In genomic region chr1:65372557-65372956, GRCh38 we compare ENCODE assay signal across 1 cellular context.
A peak's percentile ranks its signal among the peaks of the same experiment; 100 is the strongest.
TF ChIP-seq lines count a peak whose summit lies in the region.

No MANE protein-coding gene starts in this region.

TF ChIP-seq in K562, 482 proteins besides CTCF, POLR2A, EP300 and RAD21 (continued from another document and continues in another):
- TF ChIP-seq, protein P1, sequence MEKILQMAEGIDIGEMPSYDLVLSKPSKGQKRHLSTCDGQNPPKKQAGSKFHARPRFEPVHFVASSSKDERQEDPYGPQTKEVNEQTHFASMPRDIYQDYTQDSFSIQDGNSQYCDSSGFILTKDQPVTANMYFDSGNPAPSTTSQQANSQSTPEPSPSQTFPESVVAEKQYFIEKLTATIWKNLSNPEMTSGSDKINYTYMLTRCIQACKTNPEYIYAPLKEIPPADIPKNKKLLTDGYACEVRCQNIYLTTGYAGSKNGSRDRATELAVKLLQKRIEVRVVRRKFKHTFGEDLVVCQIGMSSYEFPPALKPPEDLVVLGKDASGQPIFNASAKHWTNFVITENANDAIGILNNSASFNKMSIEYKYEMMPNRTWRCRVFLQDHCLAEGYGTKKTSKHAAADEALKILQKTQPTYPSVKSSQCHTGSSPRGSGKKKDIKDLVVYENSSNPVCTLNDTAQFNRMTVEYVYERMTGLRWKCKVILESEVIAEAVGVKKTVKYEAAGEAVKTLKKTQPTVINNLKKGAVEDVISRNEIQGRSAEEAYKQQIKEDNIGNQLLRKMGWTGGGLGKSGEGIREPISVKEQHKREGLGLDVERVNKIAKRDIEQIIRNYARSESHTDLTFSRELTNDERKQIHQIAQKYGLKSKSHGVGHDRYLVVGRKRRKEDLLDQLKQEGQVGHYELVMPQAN (IDR thresholded peaks at IDR 0.05; ENCODE audit: borderline replicate concordance): no peak
- TF ChIP-seq ZNF431 (CRISPR knock-in tag; IDR thresholded peaks at IDR 0.05) (no peak), IRF1 (CRISPR knock-in tag; IDR thresholded peaks at IDR 0.05; ENCODE audit: borderline replicate concordance) (no peak), BACH1 (tag; IDR thresholded peaks at IDR 0.05) (peak; percentile 66), KDM2B (CRISPR knock-in tag; IDR thresholded peaks at IDR 0.05) (no peak), ADNP (tag; IDR thresholded peaks at IDR 0.05) (peak; percentile 36; the same call in 1 of the 2 replicates), STAG1 (CRISPR knock-in tag; IDR thresholded peaks at IDR 0.05; ENCODE audit: borderline replicate concordance) (no peak), ELF2 (CRISPR knock-in tag; IDR thresholded peaks at IDR 0.05) (no peak), ERF (CRISPR knock-in tag; IDR thresholded peaks at IDR 0.05) (no peak), NCOA1 (IDR thresholded peaks at IDR 0.05; ENCODE audit: low read depth) (no peak), CSDE1 (IDR thresholded peaks at IDR 0.05) (no peak), NR3C1 (CRISPR knock-in tag; IDR thresholded peaks at IDR 0.05) (no peak), PML (IDR thresholded peaks at IDR 0.05; ENCODE audit: low read length) (no peak), ZNF175 (CRISPR knock-in tag; IDR thresholded peaks at IDR 0.05; ENCODE audit: low read depth) (no peak), MED1 (CRISPR knock-in tag; IDR thresholded peaks at IDR 0.05; ENCODE audit: borderline replicate concordance) (no peak), GTF2E2 (tag; IDR thresholded peaks at IDR 0.05) (no peak), JUNB (CRISPR knock-in tag; conservative IDR thresholded peaks at IDR 0.05) (no peak), BDP1 (IDR thresholded peaks at IDR 0.05; ENCODE audit: insufficient read depth, insufficient read length) (no peak), ARHGAP35 (IDR thresholded peaks at IDR 0.05; ENCODE audit: partially characterized antibody) (no peak), ZNF184 (CRISPR knock-in tag; IDR thresholded peaks at IDR 0.05) (no peak), ZNF584 (CRISPR knock-in tag; IDR thresholded peaks at IDR 0.05; ENCODE audit: low read depth) (no peak), PRMT5 (CRISPR knock-in tag; IDR thresholded peaks at IDR 0.05) (no peak), ELF1 (tag; IDR thresholded peaks at IDR 0.05) (no peak), MAFG (tag; conservative IDR thresholded peaks at IDR 0.05) (peak; percentile 96), SRSF7 (optimal IDR thresholded peaks at IDR 0.05; ENCODE audit: low read depth, low read length) (no peak), REST (CRISPR knock-in tag; IDR thresholded peaks at IDR 0.05; ENCODE audit: low read depth) (no peak), NFE2L1 (tag; IDR thresholded peaks at IDR 0.05; ENCODE audit: borderline replicate concordance, low read depth) (peak; percentile 76; the same call in 1 of the 2 replicates), ZBTB17 (CRISPR knock-in tag; IDR thresholded peaks at IDR 0.05) (no peak), HDAC3 (IDR thresholded peaks at IDR 0.05; ENCODE audit: borderline replicate concordance, partially characterized antibody) (no peak), RBM14 (IDR thresholded peaks at IDR 0.05; ENCODE audit: borderline replicate concordance, insufficient read depth, low read depth, low read length) (no peak), NUFIP1 (IDR thresholded peaks at IDR 0.05; ENCODE audit: partially characterized antibody) (no peak), STAT6 (CRISPR knock-in tag; IDR thresholded peaks at IDR 0.05) (no peak), NONO (IDR thresholded peaks at IDR 0.05; ENCODE audit: low read depth in 2 of 2, low read length in 1 of 2) (no peak), ELF4 (CRISPR knock-in tag; IDR thresholded peaks at IDR 0.05) (no peak), ATF1 (CRISPR knock-in tag; IDR thresholded peaks at IDR 0.05) (no peak), ATF1 (tag; IDR thresholded peaks at IDR 0.05) (0 out of 2 replicates have a peak, but pooled peaks have one; percentile 15), ARID1B (IDR thresholded peaks at IDR 0.05) (peak; percentile 31; the same call in 1 of the 2 replicates), ZNF212 (CRISPR knock-in tag; IDR thresholded peaks at IDR 0.05) (no peak), NFATC3 (IDR thresholded peaks at IDR 0.05) (no peak), FOS (IDR thresholded peaks at IDR 0.05; ENCODE audit: extremely low read depth, insufficient read length) (no peak), THAP7 (CRISPR knock-in tag; IDR thresholded peaks at IDR 0.05) (no peak), COPS2 (conservative IDR thresholded peaks at IDR 0.05) (no peak), ZNF668 (CRISPR knock-in tag; IDR thresholded peaks at IDR 0.05) (no peak), ZNF143 (CRISPR knock-in tag; IDR thresholded peaks at IDR 0.05) (no peak), PYGO2 (tag; IDR thresholded peaks at IDR 0.05) (no peak), RFX1 (IDR thresholded peaks at IDR 0.05) (no peak), ZNF3 (CRISPR knock-in tag; IDR thresholded peaks at IDR 0.05) (no peak), ZNF324 (CRISPR knock-in tag; IDR thresholded peaks at IDR 0.05) (no peak), SETDB1 (IDR thresholded peaks at IDR 0.05; ENCODE audit: low read length) (no peak), KDM1A (IDR thresholded peaks at IDR 0.05) (no peak), HMGXB4 (CRISPR knock-in tag; IDR thresholded peaks at IDR 0.05) (no peak)
- TF ChIP-seq, protein P2, sequence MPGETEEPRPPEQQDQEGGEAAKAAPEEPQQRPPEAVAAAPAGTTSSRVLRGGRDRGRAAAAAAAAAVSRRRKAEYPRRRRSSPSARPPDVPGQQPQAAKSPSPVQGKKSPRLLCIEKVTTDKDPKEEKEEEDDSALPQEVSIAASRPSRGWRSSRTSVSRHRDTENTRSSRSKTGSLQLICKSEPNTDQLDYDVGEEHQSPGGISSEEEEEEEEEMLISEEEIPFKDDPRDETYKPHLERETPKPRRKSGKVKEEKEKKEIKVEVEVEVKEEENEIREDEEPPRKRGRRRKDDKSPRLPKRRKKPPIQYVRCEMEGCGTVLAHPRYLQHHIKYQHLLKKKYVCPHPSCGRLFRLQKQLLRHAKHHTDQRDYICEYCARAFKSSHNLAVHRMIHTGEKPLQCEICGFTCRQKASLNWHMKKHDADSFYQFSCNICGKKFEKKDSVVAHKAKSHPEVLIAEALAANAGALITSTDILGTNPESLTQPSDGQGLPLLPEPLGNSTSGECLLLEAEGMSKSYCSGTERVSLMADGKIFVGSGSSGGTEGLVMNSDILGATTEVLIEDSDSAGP (CRISPR knock-in tag; IDR thresholded peaks at IDR 0.05): no peak
- TF ChIP-seq, protein P3, sequence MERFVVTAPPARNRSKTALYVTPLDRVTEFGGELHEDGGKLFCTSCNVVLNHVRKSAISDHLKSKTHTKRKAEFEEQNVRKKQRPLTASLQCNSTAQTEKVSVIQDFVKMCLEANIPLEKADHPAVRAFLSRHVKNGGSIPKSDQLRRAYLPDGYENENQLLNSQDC (CRISPR knock-in tag; IDR thresholded peaks at IDR 0.05): no peak
- TF ChIP-seq, protein P4, sequence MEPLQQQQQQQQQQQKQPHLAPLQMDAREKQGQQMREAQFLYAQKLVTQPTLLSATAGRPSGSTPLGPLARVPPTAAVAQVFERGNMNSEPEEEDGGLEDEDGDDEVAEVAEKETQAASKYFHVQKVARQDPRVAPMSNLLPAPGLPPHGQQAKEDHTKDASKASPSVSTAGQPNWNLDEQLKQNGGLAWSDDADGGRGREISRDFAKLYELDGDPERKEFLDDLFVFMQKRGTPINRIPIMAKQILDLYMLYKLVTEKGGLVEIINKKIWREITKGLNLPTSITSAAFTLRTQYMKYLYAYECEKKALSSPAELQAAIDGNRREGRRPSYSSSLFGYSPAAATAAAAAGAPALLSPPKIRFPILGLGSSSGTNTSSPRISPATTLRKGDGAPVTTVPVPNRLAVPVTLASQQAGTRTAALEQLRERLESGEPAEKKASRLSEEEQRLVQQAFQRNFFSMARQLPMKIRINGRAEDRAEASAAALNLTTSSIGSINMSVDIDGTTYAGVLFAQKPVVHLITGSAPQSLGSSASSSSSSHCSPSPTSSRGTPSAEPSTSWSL (CRISPR knock-in tag; IDR thresholded peaks at IDR 0.05; ENCODE audit: borderline replicate concordance): no peak
- TF ChIP-seq, protein P5, sequence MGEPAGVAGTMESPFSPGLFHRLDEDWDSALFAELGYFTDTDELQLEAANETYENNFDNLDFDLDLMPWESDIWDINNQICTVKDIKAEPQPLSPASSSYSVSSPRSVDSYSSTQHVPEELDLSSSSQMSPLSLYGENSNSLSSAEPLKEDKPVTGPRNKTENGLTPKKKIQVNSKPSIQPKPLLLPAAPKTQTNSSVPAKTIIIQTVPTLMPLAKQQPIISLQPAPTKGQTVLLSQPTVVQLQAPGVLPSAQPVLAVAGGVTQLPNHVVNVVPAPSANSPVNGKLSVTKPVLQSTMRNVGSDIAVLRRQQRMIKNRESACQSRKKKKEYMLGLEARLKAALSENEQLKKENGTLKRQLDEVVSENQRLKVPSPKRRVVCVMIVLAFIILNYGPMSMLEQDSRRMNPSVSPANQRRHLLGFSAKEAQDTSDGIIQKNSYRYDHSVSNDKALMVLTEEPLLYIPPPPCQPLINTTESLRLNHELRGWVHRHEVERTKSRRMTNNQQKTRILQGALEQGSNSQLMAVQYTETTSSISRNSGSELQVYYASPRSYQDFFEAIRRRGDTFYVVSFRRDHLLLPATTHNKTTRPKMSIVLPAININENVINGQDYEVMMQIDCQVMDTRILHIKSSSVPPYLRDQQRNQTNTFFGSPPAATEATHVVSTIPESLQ (CRISPR knock-in tag; IDR thresholded peaks at IDR 0.05): no peak
- TF ChIP-seq, protein P6, sequence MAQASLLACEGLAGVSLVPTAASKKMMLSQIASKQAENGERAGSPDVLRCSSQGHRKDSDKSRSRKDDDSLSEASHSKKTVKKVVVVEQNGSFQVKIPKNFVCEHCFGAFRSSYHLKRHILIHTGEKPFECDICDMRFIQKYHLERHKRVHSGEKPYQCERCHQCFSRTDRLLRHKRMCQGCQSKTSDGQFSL (CRISPR knock-in tag; IDR thresholded peaks at IDR 0.05): no peak
- TF ChIP-seq, protein P6 (tag; IDR thresholded peaks at IDR 0.05): no peak
